Comparison of ENCODE assay signal across 1 cellular context in the genomic region with DNA sequence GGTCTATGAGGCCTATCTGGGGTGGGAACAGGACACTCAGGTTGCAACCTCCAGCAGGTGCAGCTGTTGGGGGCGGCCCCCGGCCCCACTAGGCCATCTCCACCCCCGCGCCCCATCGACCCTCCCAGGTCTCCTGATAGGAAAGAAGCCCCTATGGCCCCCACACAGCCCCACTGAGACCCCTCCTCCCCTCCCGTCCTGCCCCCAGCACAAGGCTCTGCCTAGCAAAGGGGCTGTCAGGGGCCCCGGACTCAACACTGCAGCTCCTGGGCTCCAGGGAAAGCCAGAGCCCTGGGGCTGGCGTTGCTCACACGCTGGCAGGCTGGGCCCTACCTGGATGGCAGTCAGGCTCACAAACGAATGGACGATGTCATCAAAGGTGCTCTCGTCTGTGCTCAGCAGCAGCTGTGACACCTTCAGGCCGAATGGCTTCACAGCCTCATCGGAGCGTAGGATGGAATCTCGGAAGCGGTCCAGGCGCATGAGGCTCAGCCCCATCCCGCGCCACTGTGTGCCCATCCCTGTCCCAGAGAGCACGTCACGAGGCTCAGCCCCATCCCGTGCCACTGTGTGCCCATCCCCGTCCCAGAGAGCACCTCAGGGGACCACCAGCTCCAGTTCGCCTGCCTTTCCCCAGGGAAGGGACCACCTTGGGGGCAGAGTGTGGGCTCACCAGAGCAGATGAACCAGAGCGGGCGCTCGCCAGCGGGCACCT.
TF ChIP-seq lines count a peak whose summit lies in the region.

No MANE protein-coding gene starts in this region.

TF ChIP-seq in K562, 482 proteins besides CTCF, POLR2A, EP300 and RAD21 (continued from another document):
- TF ChIP-seq, protein P1, sequence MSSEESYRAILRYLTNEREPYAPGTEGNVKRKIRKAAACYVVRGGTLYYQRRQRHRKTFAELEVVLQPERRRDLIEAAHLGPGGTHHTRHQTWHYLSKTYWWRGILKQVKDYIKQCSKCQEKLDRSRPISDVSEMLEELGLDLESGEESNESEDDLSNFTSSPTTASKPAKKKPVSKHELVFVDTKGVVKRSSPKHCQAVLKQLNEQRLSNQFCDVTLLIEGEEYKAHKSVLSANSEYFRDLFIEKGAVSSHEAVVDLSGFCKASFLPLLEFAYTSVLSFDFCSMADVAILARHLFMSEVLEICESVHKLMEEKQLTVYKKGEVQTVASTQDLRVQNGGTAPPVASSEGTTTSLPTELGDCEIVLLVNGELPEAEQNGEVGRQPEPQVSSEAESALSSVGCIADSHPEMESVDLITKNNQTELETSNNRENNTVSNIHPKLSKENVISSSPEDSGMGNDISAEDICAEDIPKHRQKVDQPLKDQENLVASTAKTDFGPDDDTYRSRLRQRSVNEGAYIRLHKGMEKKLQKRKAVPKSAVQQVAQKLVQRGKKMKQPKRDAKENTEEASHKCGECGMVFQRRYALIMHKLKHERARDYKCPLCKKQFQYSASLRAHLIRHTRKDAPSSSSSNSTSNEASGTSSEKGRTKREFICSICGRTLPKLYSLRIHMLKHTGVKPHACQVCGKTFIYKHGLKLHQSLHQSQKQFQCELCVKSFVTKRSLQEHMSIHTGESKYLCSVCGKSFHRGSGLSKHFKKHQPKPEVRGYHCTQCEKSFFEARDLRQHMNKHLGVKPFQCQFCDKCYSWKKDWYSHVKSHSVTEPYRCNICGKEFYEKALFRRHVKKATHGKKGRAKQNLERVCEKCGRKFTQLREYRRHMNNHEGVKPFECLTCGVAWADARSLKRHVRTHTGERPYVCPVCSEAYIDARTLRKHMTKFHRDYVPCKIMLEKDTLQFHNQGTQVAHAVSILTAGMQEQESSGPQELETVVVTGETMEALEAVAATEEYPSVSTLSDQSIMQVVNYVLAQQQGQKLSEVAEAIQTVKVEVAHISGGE (CRISPR knock-in tag; IDR thresholded peaks at IDR 0.05) = no peak
- TF ChIP-seq ZNF699 (CRISPR knock-in tag; IDR thresholded peaks at IDR 0.05; ENCODE audit: insufficient replicate concordance) = no peak
- no peak for TF ChIP-seq FOS (IDR thresholded peaks at IDR 0.05; ENCODE audit: extremely low read depth, insufficient read length)
- TF ChIP-seq TARDBP (IDR thresholded peaks at IDR 0.05) = no peak
- TF ChIP-seq ZNF384 (IDR thresholded peaks at IDR 0.05; ENCODE audit: low read depth, low read length) = no peak
